Comparison of ENCODE assay signal across 20 cellular contexts in the genomic region with DNA sequence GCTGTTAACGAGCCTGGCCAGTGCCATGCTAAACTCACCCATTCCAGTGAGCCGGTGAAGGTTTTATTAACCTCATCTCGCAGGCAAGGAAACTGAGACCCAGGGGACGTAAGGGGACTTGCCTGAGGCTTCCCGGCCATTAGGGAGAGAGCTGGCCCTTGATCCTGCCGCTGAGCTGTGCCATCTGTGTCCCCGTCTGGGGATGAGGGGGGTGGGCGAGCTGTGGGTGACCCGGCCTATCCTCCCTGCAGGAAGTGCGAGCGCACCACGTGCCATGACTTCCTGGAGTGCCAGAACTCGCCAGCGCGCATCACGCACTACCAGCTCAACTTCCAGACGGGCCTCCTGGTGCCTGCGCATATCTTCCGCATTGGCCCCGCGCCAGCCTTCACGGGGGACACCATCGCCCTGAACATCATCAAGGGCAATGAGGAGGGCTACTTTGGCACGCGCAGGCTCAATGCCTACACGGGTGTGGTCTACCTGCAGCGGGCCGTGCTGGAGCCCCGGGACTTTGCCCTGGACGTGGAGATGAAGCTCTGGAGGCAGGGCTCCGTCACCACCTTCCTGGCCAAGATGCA.
DNase-seq lines count a peak whose midpoint lies in the region; ATAC-seq and TF ChIP-seq lines count a peak whose summit lies in the region.
"Had no signal": no experiment of that assay in that cellular context is flagged by ENCODE, and none has a peak within 500 bp of the region (broad histone marks: within the 10 kb centered on the region; RNA-seq: fewer than 3 reads in every experiment).

No MANE protein-coding gene starts in this region.

- H3F3A ChIP-seq in SK-N-SH (replicated peaks; ENCODE audit: insufficient read depth), result no peaks in the 10 kb centered on the region

- H3K4me2 ChIP-seq in SK-N-SH, result no peak overlapping the region

- TF ChIP-seq EP300 in SK-N-SH (IDR thresholded peaks at IDR 0.05; ENCODE audit: borderline replicate concordance in 1 of 2, low read depth in 1 of 2, low read length in 1 of 2), result no peak
- no peak for TF ChIP-seq EP300 in ovary (IDR thresholded peaks at IDR 0.05)

- no peak overlapping the region for H3K4me3 ChIP-seq in SK-N-SH (ENCODE audit: low read depth in 2 of 2, low read length in 1 of 2)
- no peak overlapping the region for H3K4me3 ChIP-seq in ovary
- H3K4me3 ChIP-seq: MG63, SJSA1 had no signal

- intact Hi-C loops in ovary (cut with DNase I), result no loop called here

- no peak overlapping the region for H3K27ac ChIP-seq in SK-N-SH (ENCODE audit: low read depth in 2 of 2, low read length in 1 of 2)
- H3K27ac ChIP-seq in ovary, result no peak overlapping the region
- H3K27ac ChIP-seq: SJSA1 had no signal

- 61% methylated on average over 19 of the region's 31 CpGs for WGBS in SK-N-SH (ENCODE audit: low lambda C conversion rate)
- WGBS in ovary, 3 donors, result 77 to 83% (median 78%) methylated on average over 29 to 31 of the region's 31 CpGs

- H3K27me3 Mint-ChIP-seq in WTC11 (ENCODE audit: low read depth), result no peaks in the 10 kb centered on the region; the same call in 1 of the 2 replicates

- H3K36me3 ChIP-seq in SK-N-SH (replicated peaks in 1 of 2; ENCODE audit: control insufficient read depth in 1 of 2, insufficient read depth in 2 of 2, low read length in 1 of 2), result no peaks in the 10 kb centered on the region
- H3K36me3 ChIP-seq in ovary, result no peaks in the 10 kb centered on the region
- H3K36me3 ChIP-seq: MG63, SJSA1 had no signal

- POLR2A ChIA-PET in SK-N-SH (lab: Yijun Ruan, JAX) (no interaction called here), WTC11 (lab: Charles Lee) (no interaction called here)

- no peak overlapping the region for H3K9ac ChIP-seq in SK-N-SH

- H3K4me1 ChIP-seq in SK-N-SH (ENCODE audit: control insufficient read depth in 1 of 2, insufficient read depth in 2 of 2, low read depth in 1 of 2, low read length in 1 of 2) (peaks cover 0 to 6% of the 10 kb centered on the region in 2 experiments; a peak in 1 of 4 replicates), ovary (ENCODE audit: insufficient read depth) (no peaks in the 10 kb centered on the region)
- H3K4me1 ChIP-seq: SJSA1 had no signal

- ATAC-seq in SK-N-SH treated with all-trans-retinoic acid at 6 μM for 48 hours (no peak), WTC11 (no peak)
- ATAC-seq: Right ventricle myocardium inferior had no signal

- H3K9me3 ChIP-seq in SK-N-SH (no peaks in the 10 kb centered on the region), ovary (no peaks in the 10 kb centered on the region)
- H3K9me3 ChIP-seq: MG63, SJSA1 had no signal

- TF ChIP-seq RAD21 in SK-N-SH (IDR thresholded peaks at IDR 0.05; ENCODE audit: low read length), result no peak

- H3K27me3 ChIP-seq in SK-N-SH (ENCODE audit: insufficient read depth) (no peaks in the 10 kb centered on the region), ovary (no peaks in the 10 kb centered on the region)
- H3K27me3 ChIP-seq: MG63 had no signal

- no peaks in the 10 kb centered on the region for H3K4me1 Mint-ChIP-seq in WTC11

- no peak overlapping the region for H2AFZ ChIP-seq in SK-N-SH (ENCODE audit: low read depth)

- peak; percentile 1 for DNase-seq in DMS79 treated with DMSO at 0.1 percent for 48 hours (lab: John Stamatoyannopoulos, UW)
- no peak for DNase-seq in DMS79 (lab: John Stamatoyannopoulos, UW)
- DNase-seq in SK-N-SH, result peak; percentile 76
- DNase-seq in WTC11 (ENCODE audit: low spot score), result no peak
- DNase-seq in OCI-M1 (lab: John Stamatoyannopoulos, UW), result no peak
- no peak for DNase-seq in stimulated activated CD4-positive, alpha-beta T cell treated with anti-CD3 and anti-CD28 coated beads, Interleukin-12 subunit alpha, Interleukin-12 subunit beta, amount 100 ng/mL, for 4 hours
- DNase-seq in ovary, result no peak
- DNase-seq: AML-193, GOT3, HCEC 1CT, MG63, NCI-H1417, NCI-H1694 treated with DMSO at 0.1 percent for 48 hours, NCI-H2107, NCI-H2227 treated with DMSO at 0.1 percent for 48 hours, NCI-H526 had no signal

- H3K36me3 Mint-ChIP-seq in WTC11, result no peaks in the 10 kb centered on the region

- TF ChIP-seq CTCF in SK-N-SH (IDR thresholded peaks at IDR 0.05) (no peak), WTC11 (IDR thresholded peaks at IDR 0.05) (no peak), ovary (IDR thresholded peaks at IDR 0.05) (no peak)

- CTCF ChIA-PET in SK-N-SH (lab: Yijun Ruan, JAX) (interaction anchor here (0.6 to 8.1 kb wide), 8 partner anchors 11 to 244 kb away, joined by 3 to 68 read pairs (median 6); no protein-coding TSS in a partner anchor), WTC11 (lab: Charles Lee) (interaction anchor here (0.7 to 2.9 kb wide), 9 partner anchors 11 to 143 kb away, joined by 3 to 19 read pairs (median 4); no protein-coding TSS in a partner anchor)

- H3K9me3 Mint-ChIP-seq in WTC11, result no peaks in the 10 kb centered on the region
- H3K9me3 Mint-ChIP-seq: T-helper 1 cell treated with Interleukin-12 subunit alpha and Interleukin-12 subunit beta and Interleukin-4 antibody, amounts not matched to agents 30 μg/mL and 1 μg/mL, for 36 hours had no signal

- no peak overlapping the region for H3K4me3 Mint-ChIP-seq in WTC11
- H3K4me3 Mint-ChIP-seq: T-helper 1 cell treated with Interleukin-12 subunit alpha and Interleukin-12 subunit beta and Interleukin-4 antibody, amounts not matched to agents 30 μg/mL and 1 μg/mL, for 36 hours had no signal

- TF ChIP-seq POLR2A in ovary (IDR thresholded peaks at IDR 0.05), result no peak

- H4K20me1 ChIP-seq in SK-N-SH (ENCODE audit: insufficient read depth), result no peaks in the 10 kb centered on the region

- no peak overlapping the region for H3K27ac Mint-ChIP-seq in WTC11
- H3K27ac Mint-ChIP-seq: T-helper 1 cell treated with Interleukin-12 subunit alpha and Interleukin-12 subunit beta and Interleukin-4 antibody, amounts not matched to agents 30 μg/mL and 1 μg/mL, for 36 hours had no signal

- no peaks in the 10 kb centered on the region for H3K79me2 ChIP-seq in SK-N-SH (ENCODE audit: insufficient read depth)

- no peaks in the 10 kb centered on the region for H3K9me2 ChIP-seq in SK-N-SH

TF ChIP-seq in SK-N-SH, 30 proteins besides CTCF, POLR2A, EP300 and RAD21 (continues in another document):
- TF ChIP-seq MAX (IDR thresholded peaks at IDR 0.05; ENCODE audit: low read depth) (no peak), TAF1 (IDR thresholded peaks at IDR 0.05; ENCODE audit: borderline replicate concordance, low read depth, low read length) (no peak), RFX5 (IDR thresholded peaks at IDR 0.05; ENCODE audit: low read length) (no peak), RXRA (IDR thresholded peaks at IDR 0.05; ENCODE audit: borderline replicate concordance, low read depth) (no peak), MXI1 (IDR thresholded peaks at IDR 0.05; ENCODE audit: low read depth, low read length) (no peak), EZH2phosphoT487 (IDR thresholded peaks at IDR 0.05; ENCODE audit: borderline replicate concordance, low read depth) (no peak)

TF ChIP-seq in SK-N-SH treated with all-trans-retinoic acid at 6 μM for 48 hours, 23 proteins besides CTCF, POLR2A, EP300 and RAD21 (continues in another document):
- TF ChIP-seq ZFP3 (CRISPR knock-in tag; IDR thresholded peaks at IDR 0.05) (no peak), TCF4 (CRISPR knock-in tag; IDR thresholded peaks at IDR 0.05; ENCODE audit: borderline replicate concordance) (no peak), CSRNP3 (CRISPR knock-in tag; IDR thresholded peaks at IDR 0.05) (no peak), OSR1 (CRISPR knock-in tag; IDR thresholded peaks at IDR 0.05) (no peak), ZFP30 (CRISPR knock-in tag; IDR thresholded peaks at IDR 0.05) (no peak), SNAI2 (CRISPR knock-in tag; IDR thresholded peaks at IDR 0.05) (no peak), TOX (CRISPR knock-in tag; IDR thresholded peaks at IDR 0.05; ENCODE audit: borderline replicate concordance) (no peak), ZNF8 (CRISPR knock-in tag; IDR thresholded peaks at IDR 0.05) (no peak), ARNTL (CRISPR knock-in tag; IDR thresholded peaks at IDR 0.05; ENCODE audit: borderline replicate concordance, low read depth) (no peak), ESRRG (CRISPR knock-in tag; IDR thresholded peaks at IDR 0.05) (no peak)

TF ChIP-seq in WTC11, 78 proteins besides CTCF, POLR2A, EP300 and RAD21 (continues in another document):
- no peak for TF ChIP-seq GABPB1 (CRISPR knock-in tag; IDR thresholded peaks at IDR 0.05)
- TF ChIP-seq ZNF671 (CRISPR knock-in tag; IDR thresholded peaks at IDR 0.05), result no peak
- no peak for TF ChIP-seq NFATC4 (CRISPR knock-in tag; IDR thresholded peaks at IDR 0.05)
- TF ChIP-seq PRDM15 (CRISPR knock-in tag; IDR thresholded peaks at IDR 0.05), result peak; percentile 75
- no peak for TF ChIP-seq TCF7 (CRISPR knock-in tag; IDR thresholded peaks at IDR 0.05; ENCODE audit: low read depth)

Comparison
In these comparisons a context has a peak if more than half of its experiments do, and no peak if none do; other contexts are left out.
1. DNase-seq: peak in DMS79 treated with DMSO at 0.1 percent for 48 hours (single experiment) and SK-N-SH (single experiment); none in DMS79 (single experiment), WTC11 (single experiment), OCI-M1 (single experiment), stimulated activated CD4-positive, alpha-beta T cell treated with anti-CD3 and anti-CD28 coated beads, Interleukin-12 subunit alpha, Interleukin-12 subunit beta, amount 100 ng/mL, for 4 hours (single experiment) and ovary (0 of 5).